28 cellular contexts compared by ENCODE assay signal in genomic region chr3:102237838-102238237, GRCh38.
"Had no signal": no experiment of that assay in that cellular context is flagged by ENCODE, and none has a peak within 500 bp of the region (broad histone marks: within the 10 kb centered on the region; RNA-seq: fewer than 3 reads in every experiment).

No MANE protein-coding gene starts in this region.

- H3K36me3 Mint-ChIP-seq: immature natural killer cell; naive thymus-derived CD4-positive, alpha-beta T cell; stimulated activated naive B cell treated with anti-CD40 and anti-IgM and Interleukin-4, amounts not matched to agents 10 μg/mL and 1 μg/mL and 100 μg/mL, for 72 hours had no signal

- H3K27me3 Mint-ChIP-seq: activated B cell treated with CpG ODN at 0.5 μM for 24 hours; activated naive CD8-positive, alpha-beta T cell treated with anti-CD3 and anti-CD28 coated beads, Interleukin-2, amount 50 U/mL, for 24 hours; activated T-helper 17 cell treated with anti-CD3 and anti-CD28 coated beads, Interleukin-2, amount 50 U/mL, for 72 hours had no signal

- H3K4me3 ChIP-seq: body of pancreas, pancreas, prostate gland, stomach, tibial artery, upper lobe of right lung had no signal

- ATAC-seq: activated CD8-positive, alpha-beta T cell treated with anti-CD3 and anti-CD28 coated beads for 36 hours; activated naive CD8-positive, alpha-beta T cell treated with anti-CD3 and anti-CD28 coated beads, Interleukin-2, amount 50 U/mL, for 24 hours; activated T-cell treated with anti-CD3 and anti-CD28 coated beads, Interleukin-2, amount 50 U/mL, for 4 hours; body of pancreas; naive thymus-derived CD4-positive, alpha-beta T cell; sciatic nerve; stimulated activated naive B cell treated with anti-CD40 and anti-IgM and Interleukin-4, amounts not matched to agents 10 μg/mL and 1 μg/mL and 100 μg/mL, for 72 hours; upper lobe of right lung had no signal

- H3K9me3 ChIP-seq: body of pancreas, pancreas, prostate gland, stomach, tibial artery, upper lobe of right lung had no signal

- DNase-seq: activated B cell treated with CpG ODN at 0.5 μM for 24 hours; activated CD4-positive, alpha-beta T cell treated with anti-CD3 and anti-CD28 coated beads, Interleukin-2, amount 50 U/mL, for 1 hour; activated CD8-positive, alpha-beta T cell treated with anti-CD3 and anti-CD28 coated beads for 36 hours; activated gamma-delta T cell treated with Interleukin-2 at 50 U/mL for 16 hours; activated naive CD4-positive, alpha-beta T cell treated with anti-CD3 and anti-CD28 coated beads, Interleukin-2, amount 50 U/mL, for 16 hours; activated naive CD8-positive, alpha-beta T cell treated with anti-CD3 and anti-CD28 coated beads, Interleukin-2, amount 50 U/mL, for 24 hours; activated T-cell treated with anti-CD3 and anti-CD28 coated beads, Interleukin-2, amount 50 U/mL, for 4 hours; body of pancreas; effector memory CD4-positive, alpha-beta T cell; foreskin fibroblast; head of caudate nucleus; hippocampal formation; immature natural killer cell; midbrain; naive thymus-derived CD4-positive, alpha-beta T cell; nucleus accumbens; pancreas; retina; stimulated activated CD4-positive, alpha-beta T cell treated with anti-CD3 and anti-CD28 coated beads, Interleukin-1b, Interleukin-23, amount 100 ng/mL, for 48 hours; stimulated activated naive B cell treated with anti-CD40 and anti-IgM and Interleukin-4, amounts not matched to agents 10 μg/mL and 1 μg/mL and 100 μg/mL, for 72 hours; stomach; T-helper 2 cell; tibial artery; upper lobe of right lung had no signal

- H3K4me3 Mint-ChIP-seq: activated B cell treated with CpG ODN at 0.5 μM for 24 hours; activated CD8-positive, alpha-beta T cell treated with anti-CD3 and anti-CD28 coated beads for 36 hours; activated naive CD8-positive, alpha-beta T cell treated with anti-CD3 and anti-CD28 coated beads, Interleukin-2, amount 50 U/mL, for 24 hours; activated T-cell treated with anti-CD3 and anti-CD28 coated beads, Interleukin-2, amount 50 U/mL, for 4 hours; activated T-helper 17 cell treated with anti-CD3 and anti-CD28 coated beads, Interleukin-2, amount 50 U/mL, for 72 hours; immature natural killer cell; naive thymus-derived CD4-positive, alpha-beta T cell; stimulated activated naive B cell treated with anti-CD40 and anti-IgM and Interleukin-4, amounts not matched to agents 10 μg/mL and 1 μg/mL and 100 μg/mL, for 72 hours had no signal

- H3K9me3 Mint-ChIP-seq: activated B cell treated with CpG ODN at 0.5 μM for 24 hours; activated CD8-positive, alpha-beta T cell treated with anti-CD3 and anti-CD28 coated beads for 36 hours; activated naive CD8-positive, alpha-beta T cell treated with anti-CD3 and anti-CD28 coated beads, Interleukin-2, amount 50 U/mL, for 24 hours; activated T-cell treated with anti-CD3 and anti-CD28 coated beads, Interleukin-2, amount 50 U/mL, for 4 hours; activated T-helper 17 cell treated with anti-CD3 and anti-CD28 coated beads, Interleukin-2, amount 50 U/mL, for 72 hours; immature natural killer cell; naive thymus-derived CD4-positive, alpha-beta T cell; stimulated activated naive B cell treated with anti-CD40 and anti-IgM and Interleukin-4, amounts not matched to agents 10 μg/mL and 1 μg/mL and 100 μg/mL, for 72 hours had no signal

- H3K4me1 Mint-ChIP-seq: activated naive CD8-positive, alpha-beta T cell treated with anti-CD3 and anti-CD28 coated beads, Interleukin-2, amount 50 U/mL, for 24 hours; activated T-helper 17 cell treated with anti-CD3 and anti-CD28 coated beads, Interleukin-2, amount 50 U/mL, for 72 hours; immature natural killer cell had no signal

- H3K27me3 ChIP-seq: body of pancreas, pancreas, stomach, tibial artery, upper lobe of right lung had no signal

- H3K4me1 ChIP-seq: body of pancreas, pancreas, prostate gland, tibial artery, upper lobe of right lung had no signal

- H3K36me3 ChIP-seq: pancreas, prostate gland, stomach, tibial artery, upper lobe of right lung had no signal

- H3K27ac Mint-ChIP-seq: activated B cell treated with CpG ODN at 0.5 μM for 24 hours; activated CD8-positive, alpha-beta T cell treated with anti-CD3 and anti-CD28 coated beads for 36 hours; activated naive CD8-positive, alpha-beta T cell treated with anti-CD3 and anti-CD28 coated beads, Interleukin-2, amount 50 U/mL, for 24 hours; activated T-helper 17 cell treated with anti-CD3 and anti-CD28 coated beads, Interleukin-2, amount 50 U/mL, for 72 hours; immature natural killer cell; naive thymus-derived CD4-positive, alpha-beta T cell; stimulated activated naive B cell treated with anti-CD40 and anti-IgM and Interleukin-4, amounts not matched to agents 10 μg/mL and 1 μg/mL and 100 μg/mL, for 72 hours had no signal

- FAIRE-seq: pancreas, small intestine had no signal

- H3K27ac ChIP-seq: body of pancreas, pancreas, tibial artery, upper lobe of right lung had no signal
